ENCODE assay signal across 15 cellular contexts in genomic region chr13:23567792-23568480, GRCh38. TPM values are rescaled to one million over a fixed set of nuclear protein-coding genes. Genes with fewer than 3 reads are reported as not detected.
A peak's percentile ranks its signal among the peaks of the same experiment; 100 is the strongest.
DNase-seq lines count a peak whose midpoint lies in the region; ATAC-seq and TF ChIP-seq lines count a peak whose summit lies in the region.
"Had no signal": no experiment of that assay in that cellular context is flagged by ENCODE, and none has a peak within 500 bp of the region (broad histone marks: within the 10 kb centered on the region; RNA-seq: fewer than 3 reads in every experiment).

No MANE protein-coding gene starts in this region.

- H3K27me3 ChIP-seq in right atrium auricular region (no peaks in the 10 kb centered on the region), heart left ventricle (no peaks in the 10 kb centered on the region)

- H3K36me3 ChIP-seq in right atrium auricular region (no peaks in the 10 kb centered on the region), heart left ventricle (no peaks in the 10 kb centered on the region)
- H3K36me3 ChIP-seq: HAP-1 had no signal

- WGBS in heart left ventricle, 4 donors, result 46 to 54% (median 49%) methylated on average over 9 of the region's 9 CpGs

- TF ChIP-seq CTCF in right atrium auricular region (IDR thresholded peaks at IDR 0.05) (peak in 1 of 2 donors; percentile 54), heart left ventricle (IDR thresholded peaks at IDR 0.05) (peak in 9 of 12 donors; percentile 15 to 50 (median 33))

- ATAC-seq in Right ventricle myocardium inferior, result peak; percentile 43
- peak; percentile 23 to 67 (median 54) for ATAC-seq in heart left ventricle
- no peak for ATAC-seq in HG03196 (IDR thresholded peaks at IDR 0.05; ENCODE audit: unreplicated experiment)
- no peak for ATAC-seq in GM21528 (IDR thresholded peaks at IDR 0.05; ENCODE audit: low FRiP score, unreplicated experiment)
- no peak for ATAC-seq in HG03095 (IDR thresholded peaks at IDR 0.05; ENCODE audit: unreplicated experiment)
- ATAC-seq: foreskin keratinocyte had no signal

- peak overlapping the region in 1 of 2 donors; percentile 7 for H3K27ac ChIP-seq in right atrium auricular region
- H3K27ac ChIP-seq in heart left ventricle, result peak overlapping the region in 1 of 12 donors; percentile 22
- H3K27ac ChIP-seq: foreskin keratinocyte, KMS-11 had no signal

- DNase-seq in Right ventricle myocardium inferior (ENCODE audit: missing footprints) (no peak), right atrium auricular region (ENCODE audit: low spot score) (no peak), RPMI7951 (ENCODE audit: low read depth) (peak; percentile 45), heart left ventricle (no peak), nucleus accumbens (lab: John Stamatoyannopoulos, UW) (no peak)
- DNase-seq: activated effector memory CD4-positive, alpha-beta T cell treated with anti-CD3 and anti-CD28 coated beads, Interleukin-2, amount 50 U/mL, for 16 hours; DMS79; effector memory CD4-positive, alpha-beta T cell; foreskin keratinocyte; NCI-H2029 treated with DMSO at 0.1 percent for 48 hours had no signal

- H3K4me1 ChIP-seq in right atrium auricular region (peaks cover 0 to 8% of the 10 kb centered on the region in 2 donors), heart left ventricle (peaks cover 0 to 20% (median 0%) of the 10 kb centered on the region in 12 donors)
- H3K4me1 ChIP-seq: foreskin keratinocyte had no signal

- H3K9me3 ChIP-seq in right atrium auricular region (no peaks in the 10 kb centered on the region), heart left ventricle (no peaks in the 10 kb centered on the region)
- H3K9me3 ChIP-seq: HAP-1 had no signal

- intact Hi-C loops in Right ventricle myocardium inferior (cut with DNase I) (loop anchor here (2.0 kb wide), 1 partner anchor 57 kb away; no protein-coding TSS in a partner anchor), heart left ventricle (cut with DNase I) (loop anchor here (2.0 to 5.0 kb wide), 5 partner anchors 55 to 101 kb away; no protein-coding TSS in a partner anchor)

- H3K4me3 ChIP-seq in right atrium auricular region (no peak overlapping the region), heart left ventricle (no peak overlapping the region)
- H3K4me3 ChIP-seq: HAP-1 had no signal

- TF ChIP-seq POLR2A in heart left ventricle (IDR thresholded peaks at IDR 0.05), result no peak

RNA-seq across cellular contexts. Expression of gene TNFRSF19, which starts 2.3 kb away (rescaled TPM):
- total RNA-seq in Right ventricle myocardium inferior (36.5 TPM), right atrium auricular region (10 to 100 TPM; 32.2 to 38.5 TPM), heart left ventricle (10 to 100 TPM; 12.0 to 35.7 (median 28.0) TPM)
- total RNA-seq in RPMI7951 (2014; rRNA removed; shearing (Covaris generic)), result 39.2 and 44.5 TPM in 2 replicates
- polyA plus RNA-seq in heart left ventricle, result 10 to 100 TPM in 1 of 2 donors, 1 to 10 TPM in 1; 9.1 to 16.6 TPM

Comparison
In these comparisons a context has a peak if more than half of its experiments do, and no peak if none do; other contexts are left out.
1. ATAC-seq: peak in Right ventricle myocardium inferior (single experiment) and heart left ventricle (4 of 4); none in HG03196 (single experiment), GM21528 (single experiment) and HG03095 (single experiment).